ENCODE assay signal across 12 cellular contexts in genomic region chr14:103820382-103820781, GRCh38. TPM values are rescaled to one million over a fixed set of nuclear protein-coding genes. Genes with fewer than 3 reads are reported as not detected.
DNase-seq lines count a peak whose midpoint lies in the region; ATAC-seq and TF ChIP-seq lines count a peak whose summit lies in the region.
"Had no signal": no experiment of that assay in that cellular context is flagged by ENCODE, and none has a peak within 500 bp of the region (broad histone marks: within the 10 kb centered on the region; RNA-seq: fewer than 3 reads in every experiment).

No MANE protein-coding gene starts in this region.

- intact Hi-C loops in Right ventricle myocardium superior (cut with DNase I), result no loop called here
- intact Hi-C loops in cardiac septum (cut with DNase I), result no loop called here

- TF ChIP-seq CTCF in brain (conservative IDR thresholded peaks at IDR 0.05), result no peak
- TF ChIP-seq CTCF in type B pancreatic cell (conservative IDR thresholded peaks at IDR 0.05), result no peak

- H3K27ac Mint-ChIP-seq in brain, result peak overlapping the region in 2 of 5 experiments; percentile 54 to 81
- H3K27ac Mint-ChIP-seq in memory B cell, result peak overlapping the region; percentile 20
- H3K27ac Mint-ChIP-seq in type B pancreatic cell, result peak overlapping the region; percentile 53
- no peak overlapping the region for H3K27ac Mint-ChIP-seq in activated CD8-positive, alpha-beta memory T cell treated with anti-CD3 and anti-CD28 coated beads, Interleukin-2, amount 10 ng/mL, durations not matched to agents 7 days and 5 days
- H3K27ac Mint-ChIP-seq: activated CD8-positive, alpha-beta T cell treated with anti-CD3 and anti-CD28 coated beads for 36 hours had no signal

- H3K9me3 Mint-ChIP-seq in brain, result no peaks in the 10 kb centered on the region
- H3K9me3 Mint-ChIP-seq in memory B cell, result no peaks in the 10 kb centered on the region
- no peaks in the 10 kb centered on the region for H3K9me3 Mint-ChIP-seq in type B pancreatic cell
- H3K9me3 Mint-ChIP-seq in activated CD8-positive, alpha-beta memory T cell treated with anti-CD3 and anti-CD28 coated beads, Interleukin-2, amount 10 ng/mL, durations not matched to agents 7 days and 5 days (ENCODE audit: low read depth), result no peaks in the 10 kb centered on the region
- H3K9me3 Mint-ChIP-seq: activated CD8-positive, alpha-beta T cell treated with anti-CD3 and anti-CD28 coated beads for 36 hours had no signal

- ATAC-seq in Right ventricle myocardium superior (ENCODE audit: poor library complexity) (peak; percentile 7), memory B cell (ENCODE audit: low read depth) (no peak)
- no peak for ATAC-seq in activated CD8-positive, alpha-beta memory T cell treated with anti-CD3 and anti-CD28 coated beads, Interleukin-2, amount 10 ng/mL, durations not matched to agents 7 days and 5 days

- CTCF ChIA-PET in activated CD8-positive, alpha-beta memory T cell treated with anti-CD3 and anti-CD28 coated beads, Interleukin-2, amount 10 ng/mL, durations not matched to agents 7 days and 5 days (lab: Charles Lee), result interaction anchor here (0.6 to 2.7 kb wide), 4 partner anchors 11 to 1008 kb away, joined by 3 to 16 read pairs (median 6); no protein-coding TSS in a partner anchor

- H3K27me3 Mint-ChIP-seq in brain, result peaks cover 3% of the 10 kb centered on the region
- no peaks in the 10 kb centered on the region for H3K27me3 Mint-ChIP-seq in memory B cell
- H3K27me3 Mint-ChIP-seq in type B pancreatic cell, result no peaks in the 10 kb centered on the region
- no peaks in the 10 kb centered on the region for H3K27me3 Mint-ChIP-seq in activated CD8-positive, alpha-beta memory T cell treated with anti-CD3 and anti-CD28 coated beads, Interleukin-2, amount 10 ng/mL, durations not matched to agents 7 days and 5 days
- H3K27me3 Mint-ChIP-seq: activated CD8-positive, alpha-beta T cell treated with anti-CD3 and anti-CD28 coated beads for 36 hours had no signal

- no peaks in the 10 kb centered on the region for H3K36me3 Mint-ChIP-seq in brain
- H3K36me3 Mint-ChIP-seq in memory B cell, result peaks cover 2% of the 10 kb centered on the region
- H3K36me3 Mint-ChIP-seq in type B pancreatic cell, result no peaks in the 10 kb centered on the region
- H3K36me3 Mint-ChIP-seq in activated CD8-positive, alpha-beta memory T cell treated with anti-CD3 and anti-CD28 coated beads, Interleukin-2, amount 10 ng/mL, durations not matched to agents 7 days and 5 days, result peaks cover 1% of the 10 kb centered on the region

- no peak for DNase-seq in Right ventricle myocardium superior
- DNase-seq in cardiac septum (ENCODE audit: low spot score), result no peak
- DNase-seq in memory B cell (ENCODE audit: low spot score in 2 of 2), result no peak
- no peak for DNase-seq in type B pancreatic cell (ENCODE audit: extremely low spot score, unreplicated experiment)
- DNase-seq in central memory CD4-positive, alpha-beta T cell, result no peak
- no peak for DNase-seq in inferior parietal cortex (ENCODE audit: extremely low spot score)
- no peak for DNase-seq in activated CD8-positive, alpha-beta memory T cell treated with anti-CD3 and anti-CD28 coated beads, Interleukin-2, amount 10 ng/mL, durations not matched to agents 7 days and 5 days
- DNase-seq: activated CD8-positive, alpha-beta T cell treated with anti-CD3 and anti-CD28 coated beads for 36 hours; effector CD4-positive, alpha-beta T cell; EL; T-helper 9 cell had no signal

- H3K4me1 Mint-ChIP-seq in brain, result peaks cover 25% of the 10 kb centered on the region
- peaks cover 24% of the 10 kb centered on the region for H3K4me1 Mint-ChIP-seq in memory B cell
- H3K4me1 Mint-ChIP-seq in type B pancreatic cell (ENCODE audit: unreplicated experiment), result peaks cover 37% of the 10 kb centered on the region
- H3K4me1 Mint-ChIP-seq in activated CD8-positive, alpha-beta memory T cell treated with anti-CD3 and anti-CD28 coated beads, Interleukin-2, amount 10 ng/mL, durations not matched to agents 7 days and 5 days, result peaks cover 13% of the 10 kb centered on the region

- H3K4me3 Mint-ChIP-seq in brain (peak overlapping the region in 3 of 5 experiments; percentile 11 to 29 (median 21)), memory B cell (no peak overlapping the region), type B pancreatic cell (peak overlapping the region; percentile 9)
- no peak overlapping the region for H3K4me3 Mint-ChIP-seq in activated CD8-positive, alpha-beta memory T cell treated with anti-CD3 and anti-CD28 coated beads, Interleukin-2, amount 10 ng/mL, durations not matched to agents 7 days and 5 days
- H3K4me3 Mint-ChIP-seq: activated CD8-positive, alpha-beta T cell treated with anti-CD3 and anti-CD28 coated beads for 36 hours had no signal

RNA-seq across cellular contexts. Expression of gene PPP1R13B, which starts 27.0 kb away (rescaled TPM):
- total RNA-seq in Right ventricle myocardium superior (107 TPM), cardiac septum (67.8 TPM), type B pancreatic cell (ENCODE audit: low replicate concordance) (20.4 and 42.0 TPM in 2 replicates)
- 22.2 TPM for polyA plus RNA-seq in brain (ENCODE audit: insufficient read depth, low read depth, low replicate concordance)
- total RNA-seq in activated CD8-positive, alpha-beta memory T cell treated with anti-CD3 and anti-CD28 coated beads, Interleukin-2, amount 10 ng/mL, durations not matched to agents 7 days and 5 days, result 10 to 100 TPM in 1 of 2 experiments, 1 to 10 TPM in 1; 8.6 to 11.7 TPM

Comparison
In these comparisons a context has a peak if more than half of its experiments do, and no peak if none do; other contexts are left out.
1. H3K4me3 Mint-ChIP-seq: peak in brain (3 of 5) and type B pancreatic cell (single experiment); none in memory B cell (single experiment) and activated CD8-positive, alpha-beta memory T cell treated with anti-CD3 and anti-CD28 coated beads, Interleukin-2, amount 10 ng/mL, durations not matched to agents 7 days and 5 days (single experiment).